23 cellular contexts compared by ENCODE assay signal in the genomic region with DNA sequence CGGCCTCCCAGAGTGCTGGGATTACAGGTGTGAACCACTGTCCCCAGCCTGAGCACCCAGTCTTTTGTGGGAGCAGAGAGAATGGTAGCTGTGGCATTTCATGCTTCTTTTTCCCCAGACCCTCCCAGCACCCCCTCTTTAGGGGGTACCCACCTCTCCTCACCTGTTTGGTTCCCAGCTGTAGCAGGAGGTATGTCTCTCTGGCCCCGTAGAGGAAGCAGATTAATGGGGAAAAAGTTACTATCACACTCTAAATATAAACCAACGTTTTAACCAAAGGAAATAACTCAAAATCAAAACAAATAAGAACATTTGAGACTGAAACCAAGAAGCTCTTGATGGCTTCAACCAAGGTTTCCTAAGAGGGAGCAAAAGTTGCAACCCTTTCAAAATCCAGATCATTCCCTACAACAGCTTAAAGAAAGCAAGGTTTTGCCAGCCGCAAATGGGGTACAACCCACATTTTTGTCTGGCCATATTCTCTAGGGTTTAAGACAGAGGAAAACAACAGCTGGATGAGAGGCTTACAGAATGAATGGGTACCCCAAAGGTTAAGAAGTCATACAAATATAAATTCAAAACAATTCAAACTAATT. TPM values are rescaled to one million over a fixed set of nuclear protein-coding genes. Genes with fewer than 3 reads are reported as not detected.
DNase-seq lines count a peak whose midpoint lies in the region; ATAC-seq, FAIRE-seq and TF ChIP-seq lines count a peak whose summit lies in the region.
"Had no signal": no experiment of that assay in that cellular context is flagged by ENCODE, and none has a peak within 500 bp of the region (broad histone marks: within the 10 kb centered on the region; RNA-seq: fewer than 3 reads in every experiment).

No MANE protein-coding gene starts in this region.

- CTCF ChIA-PET in CD4-positive, alpha-beta T cell (lab: Charles Lee), result no interaction called here
- CTCF ChIA-PET in activated CD4-positive, alpha-beta memory T cell treated with anti-CD3 and anti-CD28 coated beads, Interleukin-2, amount 10 ng/mL, durations not matched to agents 7 days and 5 days (lab: Charles Lee), result interaction anchor here (1.2 to 2.0 kb wide), 6 partner anchors 8 to 83 kb away, joined by 4 to 19 read pairs (median 5); a partner anchor contains a TSS

- intact Hi-C loops in CD4-positive, alpha-beta T cell (cut with DNase I, micrococcal nuclease), result no loop called here

- peak overlapping the region; percentile 50 for H3K27ac Mint-ChIP-seq in CD4-positive, alpha-beta T cell
- H3K27ac Mint-ChIP-seq in activated CD4-positive, alpha-beta memory T cell treated with anti-CD3 and anti-CD28 coated beads, Interleukin-2, amount 10 ng/mL, durations not matched to agents 7 days and 5 days, result peak overlapping the region; percentile 78
- H3K27ac Mint-ChIP-seq in naive B cell (peak overlapping the region in 3 of 6 donors; percentile 16 to 80 (median 74)), type B pancreatic cell (no peak overlapping the region)
- H3K27ac Mint-ChIP-seq: nephron progenitor cell had no signal

- H3K27ac ChIP-seq in CD4-positive, alpha-beta T cell (ENCODE audit: low read depth, low read length), result no peak overlapping the region
- H3K27ac ChIP-seq in WERI-Rb-1, result no peak overlapping the region
- H3K27ac ChIP-seq: epithelial cell of prostate, foreskin keratinocyte, psoas muscle, RWPE1, thyroid gland had no signal

- H3K9me3 Mint-ChIP-seq in CD4-positive, alpha-beta T cell, result no peaks in the 10 kb centered on the region
- H3K9me3 Mint-ChIP-seq in activated CD4-positive, alpha-beta memory T cell treated with anti-CD3 and anti-CD28 coated beads, Interleukin-2, amount 10 ng/mL, durations not matched to agents 7 days and 5 days, result no peaks in the 10 kb centered on the region
- H3K9me3 Mint-ChIP-seq in naive B cell, result no peaks in the 10 kb centered on the region
- no peaks in the 10 kb centered on the region for H3K9me3 Mint-ChIP-seq in type B pancreatic cell
- H3K9me3 Mint-ChIP-seq: dendritic cell treated with granulocyte-macrophage colony-stimulating factor and Interleukin-4, amounts not matched to agents 40 ng/mL and 50 ng/mL, for 4 days; nephron progenitor cell had no signal

- no peaks in the 10 kb centered on the region for H3K27me3 Mint-ChIP-seq in CD4-positive, alpha-beta T cell
- H3K27me3 Mint-ChIP-seq in activated CD4-positive, alpha-beta memory T cell treated with anti-CD3 and anti-CD28 coated beads, Interleukin-2, amount 10 ng/mL, durations not matched to agents 7 days and 5 days, result no peaks in the 10 kb centered on the region
- H3K27me3 Mint-ChIP-seq in naive B cell, result no peaks in the 10 kb centered on the region
- H3K27me3 Mint-ChIP-seq in type B pancreatic cell, result peaks cover 3% of the 10 kb centered on the region
- H3K27me3 Mint-ChIP-seq: dendritic cell treated with granulocyte-macrophage colony-stimulating factor and Interleukin-4, amounts not matched to agents 40 ng/mL and 50 ng/mL, for 4 days had no signal

- peaks cover 82% of the 10 kb centered on the region for H3K36me3 Mint-ChIP-seq in CD4-positive, alpha-beta T cell (ENCODE audit: low read depth)
- H3K36me3 Mint-ChIP-seq in activated CD4-positive, alpha-beta memory T cell treated with anti-CD3 and anti-CD28 coated beads, Interleukin-2, amount 10 ng/mL, durations not matched to agents 7 days and 5 days (ENCODE audit: low read depth), result peaks cover 72% of the 10 kb centered on the region
- H3K36me3 Mint-ChIP-seq in naive B cell (no peaks in the 10 kb centered on the region), type B pancreatic cell (no peaks in the 10 kb centered on the region)

- H3K36me3 ChIP-seq in WERI-Rb-1, result no peaks in the 10 kb centered on the region
- H3K36me3 ChIP-seq: thyroid gland had no signal

- H3K4me3 ChIP-seq in WERI-Rb-1 (ENCODE audit: low read depth, low read length), result no peak overlapping the region
- H3K4me3 ChIP-seq: psoas muscle, smooth muscle cell, thyroid gland had no signal

- ATAC-seq in CD4-positive, alpha-beta T cell (ENCODE audit: poor library complexity), result no peak
- ATAC-seq in naive B cell (ENCODE audit: low read depth in 2 of 2), result no peak
- ATAC-seq in HG02884 (IDR thresholded peaks at IDR 0.05; ENCODE audit: unreplicated experiment), result no peak
- ATAC-seq: foreskin keratinocyte, HepG2, psoas muscle had no signal

- FAIRE-seq in GM12892 (lab: Jason Lieb, UNC), result peak; percentile 36
- FAIRE-seq: G401.6, HepG2 had no signal

- POLR2A ChIA-PET in CD4-positive, alpha-beta T cell (lab: Charles Lee), result interaction anchor here (2.0 to 4.4 kb wide), 3 partner anchors 8 to 83 kb away, joined by 5 to 26 read pairs (median 10); a partner anchor contains a TSS
- POLR2A ChIA-PET in activated CD4-positive, alpha-beta memory T cell treated with anti-CD3 and anti-CD28 coated beads, Interleukin-2, amount 10 ng/mL, durations not matched to agents 7 days and 5 days (lab: Charles Lee), result interaction anchor here (0.7 to 2.1 kb wide), 7 partner anchors 8 to 66 kb away, joined by 3 to 13 read pairs (median 9); a partner anchor contains a TSS

- DNase-seq in CD4-positive, alpha-beta T cell, result no peak
- DNase-seq in GM12892 (ENCODE audit: insufficient read length) (no peak), naive B cell (no peak), WERI-Rb-1 (no peak), NCI-H2196 treated with DMSO at 0.1 percent for 48 hours (lab: John Stamatoyannopoulos, UW; ENCODE audit: unreplicated experiment) (no peak), type B pancreatic cell (ENCODE audit: extremely low spot score, unreplicated experiment) (no peak)
- DNase-seq in activated CD4-positive, alpha-beta memory T cell treated with anti-CD3 and anti-CD28 coated beads, Interleukin-2, amount 10 ng/mL, durations not matched to agents 7 days and 5 days, result no peak
- DNase-seq: DMS 273 treated with DMSO at 0.1 percent for 48 hours; foreskin keratinocyte; mesenchymal stem cell; NCI-H1694 treated with DMSO at 0.1 percent for 48 hours; nephron progenitor cell; NK-92 treated with Interleukin-12 subunit alpha and Interleukin-12 subunit beta, amount 100 ng/mL, for 24 hours; psoas muscle; stimulated activated CD8-positive, alpha-beta memory T cell treated with anti-CD3 and anti-CD28 coated beads, Interleukin-4, amount 100 ng/mL, for 48 hours; thyroid gland had no signal

- TF ChIP-seq POLR2A in GM12892 (IDR thresholded peaks at IDR 0.05; ENCODE audit: low read depth, low read length), result no peak

- H3K4me1 Mint-ChIP-seq in CD4-positive, alpha-beta T cell (ENCODE audit: low read depth), result peaks cover 91% of the 10 kb centered on the region
- H3K4me1 Mint-ChIP-seq in activated CD4-positive, alpha-beta memory T cell treated with anti-CD3 and anti-CD28 coated beads, Interleukin-2, amount 10 ng/mL, durations not matched to agents 7 days and 5 days, result peaks cover 78% of the 10 kb centered on the region
- peaks cover 30 to 38% (median 34%) of the 10 kb centered on the region in 3 donors for H3K4me1 Mint-ChIP-seq in naive B cell
- no peaks in the 10 kb centered on the region for H3K4me1 Mint-ChIP-seq in type B pancreatic cell (ENCODE audit: unreplicated experiment)
- H3K4me1 Mint-ChIP-seq: nephron progenitor cell had no signal

- peak overlapping the region; percentile 44 for H3K4me3 Mint-ChIP-seq in CD4-positive, alpha-beta T cell
- peak overlapping the region; percentile 59 for H3K4me3 Mint-ChIP-seq in activated CD4-positive, alpha-beta memory T cell treated with anti-CD3 and anti-CD28 coated beads, Interleukin-2, amount 10 ng/mL, durations not matched to agents 7 days and 5 days
- H3K4me3 Mint-ChIP-seq in naive B cell (peak overlapping the region in 7 of 8 donors; percentile 35 to 80 (median 76)), type B pancreatic cell (no peak overlapping the region)
- H3K4me3 Mint-ChIP-seq: dendritic cell treated with granulocyte-macrophage colony-stimulating factor and Interleukin-4, amounts not matched to agents 40 ng/mL and 50 ng/mL, for 4 days; nephron progenitor cell had no signal

- no peaks in the 10 kb centered on the region for H3K27me3 ChIP-seq in CD4-positive, alpha-beta T cell (ENCODE audit: control insufficient read depth, insufficient read depth, low read length)
- no peaks in the 10 kb centered on the region for H3K27me3 ChIP-seq in WERI-Rb-1 (ENCODE audit: insufficient read depth, low read depth, severe bottlenecking)
- H3K27me3 ChIP-seq: foreskin keratinocyte, thyroid gland had no signal

- no peak for TF ChIP-seq CTCF in CD4-positive, alpha-beta T cell (IDR thresholded peaks at IDR 0.05)
- TF ChIP-seq CTCF in WERI-Rb-1 (IDR thresholded peaks at IDR 0.05; ENCODE audit: low read depth, low read length), result no peak
- TF ChIP-seq CTCF in type B pancreatic cell (conservative IDR thresholded peaks at IDR 0.05), result no peak

- no peaks in the 10 kb centered on the region for H3K9me3 ChIP-seq in CD4-positive, alpha-beta T cell (ENCODE audit: control insufficient read depth, low read length)
- no peaks in the 10 kb centered on the region for H3K9me3 ChIP-seq in WERI-Rb-1 (ENCODE audit: severe bottlenecking)
- H3K9me3 ChIP-seq: psoas muscle, thyroid gland had no signal

RNA-seq across cellular contexts. Expression of a gene that starts 8.0 kb away (rescaled TPM):
- 100 to 1,000 TPM; 107 to 112 TPM for total RNA-seq in CD4-positive, alpha-beta T cell
- 1.9 TPM for polyA plus RNA-seq in GM12892 (2012; ENCODE audit: missing spikeins)
- total RNA-seq in activated CD4-positive, alpha-beta memory T cell treated with anti-CD3 and anti-CD28 coated beads, Interleukin-2, amount 10 ng/mL, durations not matched to agents 7 days and 5 days, result 10 to 100 TPM; 43.8 to 48.4 TPM
- 10 to 100 TPM in 5 of 6 donors, 1 to 10 TPM in 1; 8.9 to 21.2 (median 17.9) TPM for polyA plus RNA-seq in naive B cell (ENCODE audit: low read depth in 6 of 6)
- 0.94 and 1.8 TPM in 2 replicates for total RNA-seq in type B pancreatic cell (ENCODE audit: low replicate concordance)
- polyA plus RNA-seq: smooth muscle cell had no signal

Comparison
In these comparisons a context has a peak if more than half of its experiments do, and no peak if none do; other contexts are left out.
1. RNA of a gene that starts 8.0 kb away (total RNA-seq): 107 to 112 TPM in CD4-positive, alpha-beta T cell and 43.8 to 48.4 TPM in activated CD4-positive, alpha-beta memory T cell treated with anti-CD3 and anti-CD28 coated beads, Interleukin-2, amount 10 ng/mL, durations not matched to agents 7 days and 5 days; 0.94 to 1.8 TPM in type B pancreatic cell; every median in the first group is over 10 times any median in the second.